12 cellular contexts compared by ENCODE assay signal in genomic region chr6:155628315-155628714, GRCh38.
A peak's percentile ranks its signal among the peaks of the same experiment; 100 is the strongest.
DNase-seq lines count a peak whose midpoint lies in the region; ATAC-seq and TF ChIP-seq lines count a peak whose summit lies in the region.
"Had no signal": no experiment of that assay in that cellular context is flagged by ENCODE, and none has a peak within 500 bp of the region (broad histone marks: within the 10 kb centered on the region; RNA-seq: fewer than 3 reads in every experiment).

No MANE protein-coding gene starts in this region.

- peaks cover 4% of the 10 kb centered on the region for H3K9me3 Mint-ChIP-seq in activated naive CD8-positive, alpha-beta T cell treated with anti-CD3 and anti-CD28 coated beads, Interleukin-2, amount 50 U/mL, for 24 hours
- H3K9me3 Mint-ChIP-seq: activated naive CD4-positive, alpha-beta T cell treated with anti-CD3 and anti-CD28 coated beads, Interleukin-2, amount 50 U/mL, for 24 hours had no signal

- no peak for TF ChIP-seq EP300 in stomach (IDR thresholded peaks at IDR 0.05)

- no peaks in the 10 kb centered on the region for H3K27me3 Mint-ChIP-seq in activated naive CD8-positive, alpha-beta T cell treated with anti-CD3 and anti-CD28 coated beads, Interleukin-2, amount 50 U/mL, for 24 hours
- H3K27me3 Mint-ChIP-seq: CD4-positive, CD25-positive, alpha-beta regulatory T cell had no signal

- no peaks in the 10 kb centered on the region for H3K27me3 ChIP-seq in stomach

- no peaks in the 10 kb centered on the region for H3K4me1 ChIP-seq in stomach
- H3K4me1 ChIP-seq: left ventricle myocardium inferior had no signal

- H3K36me3 Mint-ChIP-seq in activated naive CD8-positive, alpha-beta T cell treated with anti-CD3 and anti-CD28 coated beads, Interleukin-2, amount 50 U/mL, for 24 hours (ENCODE audit: low read depth) = no peaks in the 10 kb centered on the region
- H3K36me3 Mint-ChIP-seq: activated naive CD4-positive, alpha-beta T cell treated with anti-CD3 and anti-CD28 coated beads, Interleukin-2, amount 50 U/mL, for 24 hours; CD4-positive, CD25-positive, alpha-beta regulatory T cell had no signal

- TF ChIP-seq POLR2A in stomach (IDR thresholded peaks at IDR 0.05) = no peak

- H3K27ac Mint-ChIP-seq in activated naive CD8-positive, alpha-beta T cell treated with anti-CD3 and anti-CD28 coated beads, Interleukin-2, amount 50 U/mL, for 24 hours = peak overlapping the region; percentile 30
- H3K27ac Mint-ChIP-seq: activated naive CD4-positive, alpha-beta T cell treated with anti-CD3 and anti-CD28 coated beads, Interleukin-2, amount 50 U/mL, for 24 hours; CD4-positive, CD25-positive, alpha-beta regulatory T cell had no signal

- peaks cover 6% of the 10 kb centered on the region for H3K4me1 Mint-ChIP-seq in activated naive CD8-positive, alpha-beta T cell treated with anti-CD3 and anti-CD28 coated beads, Interleukin-2, amount 50 U/mL, for 24 hours
- H3K4me1 Mint-ChIP-seq: activated naive CD4-positive, alpha-beta T cell treated with anti-CD3 and anti-CD28 coated beads, Interleukin-2, amount 50 U/mL, for 24 hours had no signal

- peak; percentile 74 for ATAC-seq in GM19452 (IDR thresholded peaks at IDR 0.05; ENCODE audit: unreplicated experiment)
- peak; percentile 83 for ATAC-seq in HG03159 (IDR thresholded peaks at IDR 0.05; ENCODE audit: unreplicated experiment)
- peak; percentile 91 for ATAC-seq in activated naive CD8-positive, alpha-beta T cell treated with anti-CD3 and anti-CD28 coated beads, Interleukin-2, amount 50 U/mL, for 24 hours

- no peak for TF ChIP-seq CTCF in GM12864 (IDR thresholded peaks at IDR 0.05; ENCODE audit: low read depth, low read length, missing control alignments)
- TF ChIP-seq CTCF in stomach (IDR thresholded peaks at IDR 0.05) = no peak

- intact Hi-C loops in stomach (cut with DNase I; ENCODE audit: low total_unique reads) = no loop called here

- H3K4me3 ChIP-seq in GM12864 (ENCODE audit: low read depth, low read length) (no peak overlapping the region), stomach (no peak overlapping the region)
- H3K4me3 ChIP-seq: left ventricle myocardium inferior, PC-9 had no signal

- WGBS in stomach, 5 donors = 75 to 87% (median 80%) methylated on average over 7 of the region's 7 CpGs

- H3K27ac ChIP-seq in stomach = no peak overlapping the region
- H3K27ac ChIP-seq: left ventricle myocardium inferior, PC-9 had no signal

- H3K9me3 ChIP-seq in stomach = no peaks in the 10 kb centered on the region
- H3K9me3 ChIP-seq: left ventricle myocardium inferior had no signal

- no peak overlapping the region for H3K4me3 Mint-ChIP-seq in activated naive CD8-positive, alpha-beta T cell treated with anti-CD3 and anti-CD28 coated beads, Interleukin-2, amount 50 U/mL, for 24 hours
- H3K4me3 Mint-ChIP-seq: activated naive CD4-positive, alpha-beta T cell treated with anti-CD3 and anti-CD28 coated beads, Interleukin-2, amount 50 U/mL, for 24 hours; CD4-positive, CD25-positive, alpha-beta regulatory T cell had no signal

- H3K36me3 ChIP-seq in stomach = no peaks in the 10 kb centered on the region
- H3K36me3 ChIP-seq: left ventricle myocardium inferior had no signal

- DNase-seq in GM12864 (ENCODE audit: low read depth) = peak; percentile 22
- peak; percentile 3 for DNase-seq in activated naive CD8-positive, alpha-beta T cell treated with anti-CD3 and anti-CD28 coated beads, Interleukin-2, amount 50 U/mL, for 24 hours
- no peak for DNase-seq in NCI-H524 (lab: John Stamatoyannopoulos, UW)
- DNase-seq in stomach = no peak
- no peak for DNase-seq in OCI-M2 (lab: John Stamatoyannopoulos, UW; ENCODE audit: unreplicated experiment)
- DNase-seq in NOMO-1 treated with dmso at 0.1 percent for 144 hours (lab: John Stamatoyannopoulos, UW; ENCODE audit: unreplicated experiment) = no peak
- DNase-seq: left ventricle myocardium inferior, PC-9 had no signal

Comparison
In these comparisons a context has a peak if more than half of its experiments do, and no peak if none do; other contexts are left out.
1. DNase-seq: peak in GM12864 (single experiment) and activated naive CD8-positive, alpha-beta T cell treated with anti-CD3 and anti-CD28 coated beads, Interleukin-2, amount 50 U/mL, for 24 hours (single experiment); none in NCI-H524 (0 of 2), stomach (single experiment), OCI-M2 (single experiment) and NOMO-1 treated with dmso at 0.1 percent for 144 hours (single experiment).
2. Peak in every context shown above with its lines, with median percentiles within 50 percentile points of each other: ATAC-seq.